31 cellular contexts compared by ENCODE assay signal in the genomic region with DNA sequence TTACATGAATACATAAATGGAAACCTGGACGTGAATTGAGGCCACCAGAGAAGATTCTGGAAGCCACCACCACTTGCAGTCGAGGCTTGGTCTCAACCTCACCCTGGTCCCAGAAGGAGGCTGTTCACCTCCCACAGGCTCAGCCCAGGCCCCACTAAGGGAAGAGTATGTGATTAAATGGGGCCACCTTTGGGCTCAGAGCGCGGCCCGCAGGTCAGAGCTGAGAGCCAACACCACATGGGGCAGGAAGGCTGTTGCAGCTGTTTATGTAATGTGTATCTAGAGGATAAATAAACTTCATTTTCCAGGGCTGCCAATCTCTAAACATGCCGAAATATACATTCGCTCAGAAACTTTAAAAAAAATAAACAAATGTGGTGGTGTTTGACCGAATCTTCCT. TPM values are rescaled to one million over a fixed set of nuclear protein-coding genes. Genes with fewer than 3 reads are reported as not detected.
"Had no signal": no experiment of that assay in that cellular context is flagged by ENCODE, and none has a peak within 500 bp of the region (broad histone marks: within the 10 kb centered on the region; RNA-seq: fewer than 3 reads in every experiment).

No MANE protein-coding gene starts in this region.

- H3K4me1 ChIP-seq: ascending aorta, heart left ventricle, left lung, pancreas, psoas muscle, thyroid gland had no signal

- H3K27me3 ChIP-seq: ascending aorta, cardiac muscle cell, foreskin keratinocyte, pancreas, thyroid gland had no signal

- H3K36me3 Mint-ChIP-seq: activated CD4-positive, alpha-beta memory T cell treated with anti-CD3 and anti-CD28 coated beads for 36 hours; activated naive CD8-positive, alpha-beta T cell treated with anti-CD3 and anti-CD28 coated beads, Interleukin-2, amount 10 ng/mL, durations not matched to agents 7 days and 5 days; brain; mesothelial cell of epicardium; naive B cell; stimulated activated effector memory CD8-positive, alpha-beta T cell treated with anti-CD3 and anti-CD28 coated beads, Interleukin-12 subunit alpha, Interleukin-12 subunit beta, amount 100 ng/mL, for 72 hours had no signal

- H3K4me3 Mint-ChIP-seq: activated CD4-positive, alpha-beta memory T cell treated with anti-CD3 and anti-CD28 coated beads for 36 hours; activated naive CD4-positive, alpha-beta T cell treated with anti-CD3 and anti-CD28 coated beads for 36 hours; activated naive CD8-positive, alpha-beta T cell treated with anti-CD3 and anti-CD28 coated beads, Interleukin-2, amount 10 ng/mL, durations not matched to agents 7 days and 5 days; activated T-helper 1 cell treated with anti-CD3 and anti-CD28 coated beads, Interleukin-12 subunit alpha, Interleukin-12 subunit beta, Interleukin-2, Interleukin-4 antibody, amounts not matched to agents 30 ng/mL and 10 ng/mL and 1 ng/mL, durations not matched to agents 14 hours and 24 hours and 36 hours; brain; endodermal cell; mesothelial cell of epicardium; naive B cell; stimulated activated effector memory CD8-positive, alpha-beta T cell treated with anti-CD3 and anti-CD28 coated beads, Interleukin-12 subunit alpha, Interleukin-12 subunit beta, amount 100 ng/mL, for 72 hours; stimulated activated naive CD8-positive, alpha-beta T cell treated with anti-CD3 and anti-CD28 coated beads, Interleukin-15, Interleukin-2, amounts not matched to agents 100 ng/mL and 50 ng/mL, for 24 hours; T-helper 1 cell treated with Interleukin-12 subunit alpha and Interleukin-12 subunit beta and Interleukin-4 antibody, amounts not matched to agents 30 μg/mL and 1 μg/mL, for 36 hours had no signal

- H3K36me3 ChIP-seq: ascending aorta, cardiac muscle cell, heart left ventricle, left lung, pancreas, thyroid gland had no signal

- H3K27ac Mint-ChIP-seq: activated CD4-positive, alpha-beta memory T cell treated with anti-CD3 and anti-CD28 coated beads for 36 hours; activated naive CD4-positive, alpha-beta T cell treated with anti-CD3 and anti-CD28 coated beads for 36 hours; activated naive CD8-positive, alpha-beta T cell treated with anti-CD3 and anti-CD28 coated beads, Interleukin-2, amount 10 ng/mL, durations not matched to agents 7 days and 5 days; activated T-helper 1 cell treated with anti-CD3 and anti-CD28 coated beads, Interleukin-12 subunit alpha, Interleukin-12 subunit beta, Interleukin-2, Interleukin-4 antibody, amounts not matched to agents 30 ng/mL and 10 ng/mL and 1 ng/mL, durations not matched to agents 14 hours and 24 hours and 36 hours; endodermal cell; mesothelial cell of epicardium; naive B cell; stimulated activated effector memory CD8-positive, alpha-beta T cell treated with anti-CD3 and anti-CD28 coated beads, Interleukin-12 subunit alpha, Interleukin-12 subunit beta, amount 100 ng/mL, for 72 hours; stimulated activated naive CD8-positive, alpha-beta T cell treated with anti-CD3 and anti-CD28 coated beads, Interleukin-15, Interleukin-2, amounts not matched to agents 100 ng/mL and 50 ng/mL, for 24 hours; T-helper 1 cell treated with Interleukin-12 subunit alpha and Interleukin-12 subunit beta and Interleukin-4 antibody, amounts not matched to agents 30 μg/mL and 1 μg/mL, for 36 hours had no signal

- H3K9me3 ChIP-seq: ascending aorta, pancreas, psoas muscle, thyroid gland had no signal

- H3K9me3 Mint-ChIP-seq: stimulated activated effector memory CD8-positive, alpha-beta T cell treated with anti-CD3 and anti-CD28 coated beads, Interleukin-12 subunit alpha, Interleukin-12 subunit beta, amount 100 ng/mL, for 72 hours had no signal

- H3K4me1 Mint-ChIP-seq: activated naive CD8-positive, alpha-beta T cell treated with anti-CD3 and anti-CD28 coated beads, Interleukin-2, amount 10 ng/mL, durations not matched to agents 7 days and 5 days; naive B cell; stimulated activated effector memory CD8-positive, alpha-beta T cell treated with anti-CD3 and anti-CD28 coated beads, Interleukin-12 subunit alpha, Interleukin-12 subunit beta, amount 100 ng/mL, for 72 hours had no signal

- H3K27ac ChIP-seq: ascending aorta, cardiac muscle cell, foreskin keratinocyte, left lung, pancreas, psoas muscle, thyroid gland, VCaP had no signal

- H3K4me3 ChIP-seq: ascending aorta, cardiac muscle cell, heart left ventricle, left lung, pancreas, psoas muscle, thyroid gland had no signal

- DNase-seq: activated CD4-positive, alpha-beta memory T cell treated with anti-CD3 and anti-CD28 coated beads for 36 hours; activated CD4-positive, alpha-beta T cell treated with anti-CD3 and anti-CD28 coated beads for 48 hours; activated CD8-positive, alpha-beta memory T cell treated with anti-CD3 and anti-CD28 coated beads, Interleukin-2, amount 50 U/mL, for 4 hours; activated effector memory CD4-positive, alpha-beta T cell treated with anti-CD3 and anti-CD28 coated beads, Interleukin-2, amount 50 U/mL, for 16 hours; activated naive CD4-positive, alpha-beta T cell treated with anti-CD3 and anti-CD28 coated beads for 36 hours; activated naive CD8-positive, alpha-beta T cell treated with anti-CD3 and anti-CD28 coated beads, Interleukin-2, amount 10 ng/mL, durations not matched to agents 7 days and 5 days; activated T-cell treated with anti-CD3 and anti-CD28 coated beads, Interleukin-2, amount 50 U/mL, for 1 hour; endodermal cell; foreskin keratinocyte; kidney glomerular epithelial cell; left lung; mammary epithelial cell; naive B cell; nucleus accumbens; pancreas; psoas muscle; stimulated activated CD4-positive, alpha-beta T cell treated with anti-CD3 and anti-CD28 coated beads, Interleukin-4, amount 100 ng/mL, for 24 hours; SW 1271; T-helper 9 cell; thyroid gland had no signal

- H3K27me3 Mint-ChIP-seq: activated naive CD8-positive, alpha-beta T cell treated with anti-CD3 and anti-CD28 coated beads, Interleukin-2, amount 10 ng/mL, durations not matched to agents 7 days and 5 days had no signal

RNA-seq across cellular contexts. Expression of a gene that starts 17.6 kb away (rescaled TPM):
- total RNA-seq: activated CD8-positive, alpha-beta memory T cell treated with anti-CD3 and anti-CD28 coated beads for 36 hours; activated naive CD4-positive, alpha-beta T cell treated with anti-CD3 and anti-CD28 coated beads for 36 hours; activated T-helper 1 cell treated with anti-CD3 and anti-CD28 coated beads, Interleukin-12 subunit alpha, Interleukin-12 subunit beta, Interleukin-2, Interleukin-4 antibody, amounts not matched to agents 30 ng/mL and 10 ng/mL and 1 ng/mL, durations not matched to agents 14 hours and 24 hours and 36 hours had no signal
